In the genomic region with DNA sequence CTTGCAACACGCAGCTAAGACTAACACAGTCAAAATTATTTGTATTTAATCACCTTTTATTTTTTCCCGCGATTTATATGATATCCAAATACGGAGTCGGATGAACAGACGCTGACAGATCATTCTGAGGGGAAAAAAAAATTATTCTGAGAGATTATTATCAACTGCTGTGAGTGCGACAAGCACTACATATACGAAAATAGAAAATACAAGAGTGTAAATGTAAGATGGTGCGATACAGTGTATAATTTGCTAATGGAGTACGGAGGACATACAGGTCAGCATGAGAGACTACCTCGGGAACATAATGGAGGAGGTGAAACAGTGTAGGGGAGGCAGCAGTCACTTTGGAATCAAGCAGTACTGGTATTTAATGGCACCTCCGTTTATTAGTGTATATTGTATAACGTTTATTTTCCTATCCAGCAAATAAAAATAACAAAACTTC, we compare ENCODE assay signal across 8 cellular contexts. TPM values are rescaled to one million over a fixed set of nuclear protein-coding genes. Genes with fewer than 3 reads are reported as not detected.
A peak's percentile ranks its signal among the peaks of the same experiment; 100 is the strongest.
DNase-seq lines count a peak whose midpoint lies in the region; ATAC-seq and TF ChIP-seq lines count a peak whose summit lies in the region.

No MANE protein-coding gene starts in this region.

- no peaks in the 10 kb centered on the region for H3K9me3 Mint-ChIP-seq in T-helper 2 cell treated with Interferon-gamma antibody and Interleukin-4, amounts not matched to agents 5 μg/mL and 100 μg/mL, for 36 hours

- H3K36me3 Mint-ChIP-seq in T-helper 2 cell treated with Interferon-gamma antibody and Interleukin-4, amounts not matched to agents 5 μg/mL and 100 μg/mL, for 36 hours (ENCODE audit: low read depth): peaks cover 4% of the 10 kb centered on the region

- DNase-seq in T-helper 2 cell treated with Interferon-gamma antibody and Interleukin-4, amounts not matched to agents 5 μg/mL and 100 μg/mL, for 36 hours (ENCODE audit: low spot score): no peak
- DNase-seq in T-helper 2 cell: no peak
- DNase-seq in fibroblast of villous mesenchyme (ENCODE audit: low read depth): no peak
- no peak for DNase-seq in sigmoid colon
- no peak for DNase-seq in cerebellar nuclear complex (lab: John Stamatoyannopoulos, UW)
- DNase-seq in KBM-7: no peak

- no peak for TF ChIP-seq CTCF in fibroblast of villous mesenchyme (IDR thresholded peaks at IDR 0.05; ENCODE audit: insufficient read depth, low read depth, low read length)
- TF ChIP-seq CTCF in sigmoid colon (IDR thresholded peaks at IDR 0.05): no peak

- no peak for TF ChIP-seq POLR2A in sigmoid colon (IDR thresholded peaks at IDR 0.05)

- no peak for TF ChIP-seq EP300 in sigmoid colon (IDR thresholded peaks at IDR 0.05)

- intact Hi-C loops in sigmoid colon (cut with DNase I): loop anchor here (1.0 to 2.0 kb wide), 4 partner anchors 22 to 585 kb away; a partner anchor contains a TSS

- ATAC-seq in SK-N-SH treated with all-trans-retinoic acid at 6 μM for 48 hours (0 out of 3 replicates have a peak, but pooled peaks have one; percentile 2), HG02981 (IDR thresholded peaks at IDR 0.05; ENCODE audit: unreplicated experiment) (no peak)

- WGBS in sigmoid colon, 2 donors: 15 to 22% methylated on average over 13 of the region's 13 CpGs

- no peaks in the 10 kb centered on the region for H3K27me3 ChIP-seq in sigmoid colon

- peak overlapping the region; percentile 88 to 97 (median 89) for H3K27ac ChIP-seq in sigmoid colon

- H3K27me3 Mint-ChIP-seq in T-helper 2 cell treated with Interferon-gamma antibody and Interleukin-4, amounts not matched to agents 5 μg/mL and 100 μg/mL, for 36 hours (ENCODE audit: low read depth): peaks cover 3% of the 10 kb centered on the region

- no peaks in the 10 kb centered on the region for H3K9me3 ChIP-seq in sigmoid colon

- H3K4me1 ChIP-seq in sigmoid colon: peaks cover 0 to 36% (median 32%) of the 10 kb centered on the region in 4 donors

- peak overlapping the region; percentile 94 for H3K27ac Mint-ChIP-seq in T-helper 2 cell treated with Interferon-gamma antibody and Interleukin-4, amounts not matched to agents 5 μg/mL and 100 μg/mL, for 36 hours

- in situ Hi-C loops in KBM-7 (cut with MboI; ENCODE audit: low pct_unique_long_range_greater_than_20kb, low sequenced_read_pairs): no loop called here

- no peaks in the 10 kb centered on the region for H3K36me3 ChIP-seq in sigmoid colon

- H3K4me1 Mint-ChIP-seq in T-helper 2 cell treated with Interferon-gamma antibody and Interleukin-4, amounts not matched to agents 5 μg/mL and 100 μg/mL, for 36 hours (ENCODE audit: low read depth): peaks cover 28% of the 10 kb centered on the region

- H3K4me3 Mint-ChIP-seq in T-helper 2 cell treated with Interferon-gamma antibody and Interleukin-4, amounts not matched to agents 5 μg/mL and 100 μg/mL, for 36 hours: peak overlapping the region; percentile 90

- H3K4me3 ChIP-seq in fibroblast of villous mesenchyme (ENCODE audit: low read depth, low read length): peak overlapping the region; percentile 73
- H3K4me3 ChIP-seq in sigmoid colon: peak overlapping the region; percentile 38 to 87 (median 68)

TF ChIP-seq in SK-N-SH treated with all-trans-retinoic acid at 6 μM for 48 hours, 23 proteins besides CTCF, POLR2A, EP300 and RAD21:
- TF ChIP-seq ZFP3 (CRISPR knock-in tag; IDR thresholded peaks at IDR 0.05): no peak
- no peak for TF ChIP-seq ZC3H10 (CRISPR knock-in tag; IDR thresholded peaks at IDR 0.05)
- TF ChIP-seq ZNF8 (CRISPR knock-in tag; IDR thresholded peaks at IDR 0.05): no peak

RNA-seq across cellular contexts. Expression of a gene that starts 2.8 kb away (rescaled TPM):
- total RNA-seq in fibroblast of villous mesenchyme: 12.6 and 16.8 TPM in 2 replicates
- 1 to 10 TPM; 5.0 to 10.0 (median 8.4) TPM for total RNA-seq in sigmoid colon
- polyA plus RNA-seq in sigmoid colon: 1 to 10 TPM; 4.6 to 6.5 (median 4.8) TPM

RNA-seq across cellular contexts. Expression of a gene that starts 21.5 kb away (rescaled TPM):
- 101 and 106 TPM in 2 replicates for total RNA-seq in fibroblast of villous mesenchyme
- total RNA-seq in sigmoid colon: 10 to 100 TPM; 33.0 to 64.6 (median 53.8) TPM
- polyA plus RNA-seq in sigmoid colon: 10 to 100 TPM; 28.9 to 31.0 (median 30.0) TPM
